ENCODE assay signal across 1 cellular context in genomic region chr4:168480991-168481588, GRCh38.
TF ChIP-seq lines count a peak whose summit lies in the region.

No MANE protein-coding gene starts in this region.

TF ChIP-seq in K562, 482 proteins besides CTCF, POLR2A, EP300 and RAD21 (continued from another document):
- TF ChIP-seq ARID3A (IDR thresholded peaks at IDR 0.05; ENCODE audit: borderline replicate concordance, low read depth, low read length), result 0 out of 2 replicates have a peak, but pooled peaks have one; percentile 18
